39 cellular contexts compared by ENCODE assay signal in the genomic region with DNA sequence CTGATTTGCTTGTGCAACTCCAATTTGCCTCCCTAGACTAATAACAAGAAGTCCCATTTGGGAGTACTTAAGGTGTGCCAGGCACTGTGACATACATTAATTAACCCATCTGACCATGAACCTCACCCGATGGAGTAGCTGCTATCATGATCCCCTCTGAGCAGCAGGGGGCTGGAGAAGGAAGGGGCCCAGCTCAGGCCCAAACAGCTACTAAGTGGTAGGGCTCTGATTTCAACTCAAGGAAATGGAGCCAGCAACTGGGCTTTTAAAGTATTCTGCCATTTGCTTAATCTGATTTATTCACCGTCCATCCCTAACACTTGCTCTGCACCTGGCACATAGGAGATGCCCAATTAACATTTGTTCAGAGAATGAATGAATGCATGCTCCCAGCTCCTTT. TPM values are rescaled to one million over a fixed set of nuclear protein-coding genes. Genes with fewer than 3 reads are reported as not detected.
DNase-seq lines count a peak whose midpoint lies in the region; FAIRE-seq and TF ChIP-seq lines count a peak whose summit lies in the region.
"Had no signal": no experiment of that assay in that cellular context is flagged by ENCODE, and none has a peak within 500 bp of the region (broad histone marks: within the 10 kb centered on the region; RNA-seq: fewer than 3 reads in every experiment).

No MANE protein-coding gene starts in this region.

- FAIRE-seq in HTR-8/SVneo (lab: Jason Lieb, UNC): no peak
- FAIRE-seq: islet of Langerhans had no signal

- H3K9me3 Mint-ChIP-seq in endodermal cell: no peaks in the 10 kb centered on the region
- H3K9me3 Mint-ChIP-seq: activated naive CD8-positive, alpha-beta T cell treated with anti-CD3 and anti-CD28 coated beads, Interleukin-2, amount 10 ng/mL, durations not matched to agents 7 days and 5 days; effector memory CD8-positive, alpha-beta T cell had no signal

- peak overlapping the region; percentile 27 for H3K4me3 Mint-ChIP-seq in endodermal cell
- H3K4me3 Mint-ChIP-seq: activated naive CD8-positive, alpha-beta T cell treated with anti-CD3 and anti-CD28 coated beads, Interleukin-2, amount 10 ng/mL, durations not matched to agents 7 days and 5 days; effector memory CD8-positive, alpha-beta T cell had no signal

- H3K9me2 ChIP-seq in OCI-LY7 (ENCODE audit: insufficient read depth, low read length): no peaks in the 10 kb centered on the region

- BruUV-seq in OCI-LY7 (replicated peaks; lab: Mats Ljungman, UMichigan): no TSS peak

- H3K27me3 ChIP-seq in endodermal cell (ENCODE audit: control insufficient read depth, insufficient read depth, low read length, poor library complexity, severe bottlenecking): no peaks in the 10 kb centered on the region
- H3K27me3 ChIP-seq: ascending aorta had no signal

- in situ Hi-C loops in ACHN (cut with HindIII; ENCODE audit: low pct_ligation_motif_present, low pct_unique_long_range_greater_than_20kb, low sequenced_read_pairs): no loop called here

- intact Hi-C loops in OCI-LY7 (cut with micrococcal nuclease; ENCODE audit: unreplicated experiment): no loop called here

- peaks cover 42% of the 10 kb centered on the region for H3K4me1 ChIP-seq in OCI-LY7 (ENCODE audit: insufficient read depth, low read length, poor library complexity, severe bottlenecking)
- peaks cover 25% of the 10 kb centered on the region for H3K4me1 ChIP-seq in endodermal cell (ENCODE audit: control insufficient read depth, insufficient read depth, low read length)
- H3K4me1 ChIP-seq: ascending aorta, psoas muscle had no signal

- peak overlapping the region; percentile 85 for H3K27ac Mint-ChIP-seq in endodermal cell
- H3K27ac Mint-ChIP-seq: activated naive CD8-positive, alpha-beta T cell treated with anti-CD3 and anti-CD28 coated beads, Interleukin-2, amount 10 ng/mL, durations not matched to agents 7 days and 5 days had no signal

- H3K79me2 ChIP-seq in OCI-LY7 (ENCODE audit: insufficient read depth, low read depth, low read length): no peaks in the 10 kb centered on the region

- H3K4me3 ChIP-seq in OCI-LY7 (ENCODE audit: low read depth, low read length, poor library complexity, severe bottlenecking) (no peak overlapping the region), endodermal cell (ENCODE audit: low read length) (peak overlapping the region; percentile 44)
- H3K4me3 ChIP-seq: ascending aorta, coronary artery, left lung, psoas muscle had no signal

- no peak overlapping the region for H3K9ac ChIP-seq in endodermal cell (ENCODE audit: extremely low read depth, low read length, poor library complexity, severe bottlenecking)

- POLR2A ChIA-PET in OCI-LY7 (lab: Charles Lee): interaction anchor here (1.1 to 1.2 kb wide), 2 partner anchors 9 to 54 kb away, joined by 4 read pairs; no protein-coding TSS in a partner anchor

- CTCF ChIA-PET in OCI-LY7 (lab: Charles Lee; ENCODE audit: unreplicated experiment): no interaction called here

- peak; percentile 49 for DNase-seq in NCI-H82 (lab: John Stamatoyannopoulos, UW)
- no peak for DNase-seq in NCI-H82 treated with DMSO at 0.1 percent for 48 hours (lab: John Stamatoyannopoulos, UW; ENCODE audit: unreplicated experiment)
- peak; percentile 18 for DNase-seq in OCI-LY7 (ENCODE audit: low spot score)
- DNase-seq in endodermal cell: no peak
- no peak for DNase-seq in HTR-8/SVneo (ENCODE audit: insufficient read length, low spot score)
- DNase-seq in central memory CD4-positive, alpha-beta T cell: no peak
- DNase-seq in activated naive CD4-positive, alpha-beta T cell (lab: John Stamatoyannopoulos, UW): no peak
- no peak for DNase-seq in ACHN
- DNase-seq: activated CD4-positive, alpha-beta T cell treated with anti-CD3 and anti-CD28 coated beads for 48 hours; activated effector memory CD4-positive, alpha-beta T cell treated with Interleukin-2 at 50 U/mL for 16 hours; activated naive CD8-positive, alpha-beta T cell treated with anti-CD3 and anti-CD28 coated beads, Interleukin-2, amount 10 ng/mL, durations not matched to agents 7 days and 5 days; activated T-cell treated with anti-CD3 and anti-CD28 coated beads for 4 hours; Calu3; DMS79 treated with DMSO at 0.1 percent for 48 hours; effector memory CD8-positive, alpha-beta T cell; glutamatergic neuron; left lung; NCI-H1105; NCI-H2029; occipital lobe; psoas muscle; SIG-M5; stimulated activated CD4-positive, alpha-beta T cell treated with anti-CD3 and anti-CD28 coated beads, Interleukin-12 subunit alpha, Interleukin-12 subunit beta, amount 100 ng/mL, for 4 hours; stimulated activated CD4-positive, alpha-beta T cell treated with anti-CD3 and anti-CD28 coated beads, Interleukin-4, amount 100 ng/mL, for 1 hour; SW 1271; T1000; trophoblast cell; WERI-Rb-1 had no signal

- peak overlapping the region; percentile 21; the same call in 1 of the 2 replicates for H2AFZ ChIP-seq in OCI-LY7 (ENCODE audit: low read length)

- peaks cover 2% of the 10 kb centered on the region for H3K27me3 Mint-ChIP-seq in endodermal cell (ENCODE audit: insufficient read depth)
- H3K27me3 Mint-ChIP-seq: effector memory CD8-positive, alpha-beta T cell had no signal

- no peaks in the 10 kb centered on the region for H4K20me1 ChIP-seq in OCI-LY7 (ENCODE audit: insufficient read depth, low read length)

- H3K36me3 ChIP-seq in OCI-LY7 (ENCODE audit: insufficient read depth, low read length) (no peaks in the 10 kb centered on the region), endodermal cell (ENCODE audit: control insufficient read depth, insufficient read depth, low read length) (no peaks in the 10 kb centered on the region)
- H3K36me3 ChIP-seq: ascending aorta, left lung, WERI-Rb-1 had no signal

- peak overlapping the region; percentile 55 for H3K4me2 ChIP-seq in OCI-LY7 (ENCODE audit: low read length)

- H3K36me3 Mint-ChIP-seq in endodermal cell (ENCODE audit: low read depth): no peaks in the 10 kb centered on the region
- H3K36me3 Mint-ChIP-seq: activated naive CD8-positive, alpha-beta T cell treated with anti-CD3 and anti-CD28 coated beads, Interleukin-2, amount 10 ng/mL, durations not matched to agents 7 days and 5 days had no signal

- peaks cover 41% of the 10 kb centered on the region for H3K4me1 Mint-ChIP-seq in endodermal cell

- 42 to 88% methylated on average over 1 to 2 of the region's 2 CpGs for WGBS in endodermal cell (ENCODE audit: insufficient coverage in 1 of 2, insufficient read length in 1 of 2), 2 experiments

- H3K27ac ChIP-seq in OCI-LY7 (ENCODE audit: low read depth, low read length, poor library complexity, severe bottlenecking): no peak overlapping the region
- no peak overlapping the region for H3K27ac ChIP-seq in endodermal cell (ENCODE audit: low read depth, low read length)
- H3K27ac ChIP-seq: 22Rv1, ascending aorta, psoas muscle, WERI-Rb-1 had no signal

- TF ChIP-seq CTCF in OCI-LY7 (conservative IDR thresholded peaks at IDR 0.05; ENCODE audit: low read length): no peak
- TF ChIP-seq CTCF in endodermal cell (conservative IDR thresholded peaks at IDR 0.05): no peak

- H3K9me3 ChIP-seq in OCI-LY7 (ENCODE audit: low read length): no peaks in the 10 kb centered on the region
- no peaks in the 10 kb centered on the region for H3K9me3 ChIP-seq in endodermal cell (ENCODE audit: control insufficient read depth, low read length)
- H3K9me3 ChIP-seq: ascending aorta, left lung, psoas muscle had no signal

RNA-seq across cellular contexts. Expression of a gene that starts 1.2 kb away (rescaled TPM):
- total RNA-seq in OCI-LY7 (2014; rRNA removed; shearing (Covaris generic)): 0.21 and 0.35 TPM in 2 replicates
- total RNA-seq in OCI-LY7 (2022) (0.61 TPM in 1 of 2 replicates, not detected in the other), endodermal cell (1 to 10 TPM in 1 of 2 donors, under 1 TPM in 1; 0.33 to 1.7 TPM)
- 0.21 TPM for polyA plus RNA-seq in endodermal cell (2013, experiment 1 of 2)
- polyA plus RNA-seq in endodermal cell (2013, experiment 2 of 2): not detected
- total RNA-seq: activated naive CD8-positive, alpha-beta T cell treated with anti-CD3 and anti-CD28 coated beads, Interleukin-2, amount 10 ng/mL, durations not matched to agents 7 days and 5 days; Calu3; fibroblast of villous mesenchyme; MCF 10A had no signal

RNA-seq across cellular contexts. Expression of a gene that starts 5.1 kb away (rescaled TPM):
- total RNA-seq in OCI-LY7 (2014; rRNA removed; shearing (Covaris generic)): 3.2 TPM in 1 of 2 replicates, not detected in the other
- total RNA-seq in OCI-LY7 (2022): 1.3 TPM in 1 of 2 replicates, not detected in the other
- total RNA-seq in endodermal cell: not detected
- 0.39 TPM for polyA plus RNA-seq in endodermal cell (2013, experiment 1 of 2)
- polyA plus RNA-seq in endodermal cell (2013, experiment 2 of 2): 0.50 TPM
- total RNA-seq: activated naive CD8-positive, alpha-beta T cell treated with anti-CD3 and anti-CD28 coated beads, Interleukin-2, amount 10 ng/mL, durations not matched to agents 7 days and 5 days; ascending aorta; Calu3; cardiac septum; fibroblast of villous mesenchyme; left lung; MCF 10A; mesenteric fat pad; occipital lobe; psoas muscle; sciatic nerve; subcutaneous adipose tissue had no signal
- polyA plus RNA-seq: esophagus, psoas muscle had no signal

RNA-seq across cellular contexts. Expression of a gene that starts 26.7 kb away (rescaled TPM):
- total RNA-seq in OCI-LY7 (2014; rRNA removed; shearing (Covaris generic)): 19.1 and 19.9 TPM in 2 replicates
- total RNA-seq in OCI-LY7 (2022): 12.5 and 14.4 TPM in 2 replicates
- total RNA-seq in endodermal cell: 10 to 100 TPM; 38.9 to 53.2 TPM
- 22.0 TPM for polyA plus RNA-seq in endodermal cell (2013, experiment 1 of 2)
- 19.7 TPM for polyA plus RNA-seq in endodermal cell (2013, experiment 2 of 2)

RNA-seq across cellular contexts. Expression of a gene that starts 40.7 kb away (rescaled TPM):
- total RNA-seq in OCI-LY7 (2014; rRNA removed; shearing (Covaris generic)): 8.7 and 11.8 TPM in 2 replicates
- total RNA-seq in OCI-LY7 (2022) (4.1 and 5.2 TPM in 2 replicates), endodermal cell (1 to 10 TPM; 1.2 to 4.4 TPM)
- 208 TPM for polyA plus RNA-seq in endodermal cell (2013, experiment 1 of 2)
- 156 TPM for polyA plus RNA-seq in endodermal cell (2013, experiment 2 of 2)

Comparison
In these comparisons a context has a peak if more than half of its experiments do, and no peak if none do; other contexts are left out.
1. DNase-seq: peak in NCI-H82 (single experiment) and OCI-LY7 (single experiment); none in NCI-H82 treated with DMSO at 0.1 percent for 48 hours (single experiment), endodermal cell (single experiment), HTR-8/SVneo (single experiment), central memory CD4-positive, alpha-beta T cell (single experiment), activated naive CD4-positive, alpha-beta T cell (0 of 4) and ACHN (single experiment).